Comparison of ENCODE assay signal across 14 cellular contexts in the genomic region with DNA sequence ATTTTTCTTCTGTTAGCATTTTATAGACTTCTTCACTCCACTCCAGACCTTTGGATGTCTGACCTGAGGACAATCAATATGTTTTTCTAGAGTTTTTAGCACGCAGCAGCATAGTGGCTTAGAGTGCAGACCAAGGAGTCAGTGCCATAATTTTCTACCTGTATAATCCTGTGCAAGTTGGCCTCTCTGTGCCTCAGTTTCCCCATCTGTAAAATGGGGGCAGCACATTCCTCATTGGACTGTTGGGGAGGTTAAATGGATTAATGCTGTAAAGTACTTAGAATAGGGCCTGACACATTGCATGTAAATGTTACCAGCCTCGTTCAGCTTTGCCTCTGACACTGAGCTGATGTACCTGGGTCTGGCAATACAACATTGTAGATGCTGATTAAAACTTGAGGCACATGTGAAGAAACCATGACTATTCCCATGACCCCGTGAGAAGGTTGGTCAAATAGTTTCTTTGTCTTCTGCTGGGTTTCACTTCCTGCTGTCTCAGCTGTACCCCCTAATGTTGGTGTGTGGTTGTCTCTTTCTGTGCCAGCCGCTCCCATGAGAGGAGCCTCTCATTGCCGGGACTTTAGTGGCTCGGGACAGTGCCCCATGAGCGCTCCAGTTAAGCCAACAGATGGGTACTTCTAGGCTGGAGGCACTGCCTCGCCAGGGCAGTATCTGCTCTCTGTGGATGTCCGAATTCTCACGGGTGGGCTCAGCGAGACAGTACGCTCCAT.
DNase-seq lines count a peak whose midpoint lies in the region; ATAC-seq, FAIRE-seq and TF ChIP-seq lines count a peak whose summit lies in the region.
"Had no signal": no experiment of that assay in that cellular context is flagged by ENCODE, and none has a peak within 500 bp of the region (broad histone marks: within the 10 kb centered on the region; RNA-seq: fewer than 3 reads in every experiment).

No MANE protein-coding gene starts in this region.

- CTCF ChIA-PET in CD4-positive, alpha-beta T cell (lab: Charles Lee) = no interaction called here

- H3K4me3 Mint-ChIP-seq in CD4-positive, alpha-beta T cell = no peak overlapping the region
- H3K4me3 Mint-ChIP-seq: CD4-positive, CD25-positive, alpha-beta regulatory T cell; neural crest cell had no signal

- FAIRE-seq in GM19239 (lab: Jason Lieb, UNC) = peak; percentile 78
- peak; percentile 55 for FAIRE-seq in bronchial epithelial cell (lab: Jason Lieb, UNC)

- no peaks in the 10 kb centered on the region for H3K36me3 Mint-ChIP-seq in CD4-positive, alpha-beta T cell (ENCODE audit: low read depth)
- H3K36me3 Mint-ChIP-seq: CD4-positive, CD25-positive, alpha-beta regulatory T cell had no signal

- DNase-seq in GM12865 (ENCODE audit: low read depth) = peak; percentile 79
- DNase-seq in GM19239 (ENCODE audit: insufficient read length, low spot score) = peak; percentile 44
- no peak for DNase-seq in bronchial epithelial cell (ENCODE audit: low read depth)
- no peak for DNase-seq in kidney tubule cell (ENCODE audit: low spot score)
- no peak for DNase-seq in CD4-positive, alpha-beta T cell
- DNase-seq in H7 = no peak
- DNase-seq in activated naive CD4-positive, alpha-beta T cell (lab: John Stamatoyannopoulos, UW) = no peak
- DNase-seq: activated CD4-positive, alpha-beta T cell treated with anti-CD3 and anti-CD28 coated beads for 48 hours; CD4-positive, CD25-positive, alpha-beta regulatory T cell; NCI-H187 treated with DMSO at 0.1 percent for 48 hours; SHP77 had no signal

- H3K27me3 Mint-ChIP-seq in CD4-positive, alpha-beta T cell = no peaks in the 10 kb centered on the region

- no peak overlapping the region for H3K27ac Mint-ChIP-seq in CD4-positive, alpha-beta T cell
- H3K27ac Mint-ChIP-seq: CD4-positive, CD25-positive, alpha-beta regulatory T cell had no signal

- H3K9me3 Mint-ChIP-seq in CD4-positive, alpha-beta T cell = no peaks in the 10 kb centered on the region
- H3K9me3 Mint-ChIP-seq: CD4-positive, CD25-positive, alpha-beta regulatory T cell; neural crest cell had no signal

- POLR2A ChIA-PET in CD4-positive, alpha-beta T cell (lab: Charles Lee) = no interaction called here

- H3K27me3 ChIP-seq in bronchial epithelial cell (ENCODE audit: control insufficient read depth, insufficient read depth, low read length) (no peaks in the 10 kb centered on the region), H7 (ENCODE audit: control insufficient read depth, insufficient read depth, low read length) (no peaks in the 10 kb centered on the region)
- no peaks in the 10 kb centered on the region for H3K27me3 ChIP-seq in CD4-positive, alpha-beta T cell (ENCODE audit: control insufficient read depth, insufficient read depth, low read length)
- H3K27me3 ChIP-seq: suprapubic skin had no signal

- no peaks in the 10 kb centered on the region for H3K36me3 ChIP-seq in bronchial epithelial cell (ENCODE audit: control insufficient read depth, insufficient read depth, low read length)
- no peaks in the 10 kb centered on the region for H3K36me3 ChIP-seq in H7 (replicated peaks; ENCODE audit: control insufficient read depth, insufficient read depth, low read length)
- H3K36me3 ChIP-seq: suprapubic skin had no signal

- H3K4me1 Mint-ChIP-seq in CD4-positive, alpha-beta T cell (ENCODE audit: low read depth) = peaks cover 19% of the 10 kb centered on the region
- H3K4me1 Mint-ChIP-seq: neural crest cell had no signal

- TF ChIP-seq CTCF in GM12865 (IDR thresholded peaks at IDR 0.05; ENCODE audit: insufficient read depth, low read depth, low read length, missing control alignments) (no peak), bronchial epithelial cell (IDR thresholded peaks at IDR 0.05; ENCODE audit: insufficient read depth, low read length, severe bottlenecking) (no peak)
- no peak for TF ChIP-seq CTCF in CD4-positive, alpha-beta T cell (IDR thresholded peaks at IDR 0.05)

- H3K27ac ChIP-seq in CD4-positive, alpha-beta T cell (ENCODE audit: low read depth, low read length) = no peak overlapping the region
- H3K27ac ChIP-seq: suprapubic skin had no signal

- intact Hi-C loops in CD4-positive, alpha-beta T cell (cut with DNase I, micrococcal nuclease) = no loop called here

- peak; percentile 58 for ATAC-seq in HG03103 (IDR thresholded peaks at IDR 0.05; ENCODE audit: low read depth, unreplicated experiment)
- ATAC-seq in CD4-positive, alpha-beta T cell (ENCODE audit: poor library complexity) = no peak

- no peaks in the 10 kb centered on the region for H3K9me3 ChIP-seq in CD4-positive, alpha-beta T cell (ENCODE audit: control insufficient read depth, low read length)
- H3K9me3 ChIP-seq: suprapubic skin had no signal

- no peak overlapping the region for H3K4me3 ChIP-seq in GM12865 (ENCODE audit: low read depth, low read length)
- no peak overlapping the region for H3K4me3 ChIP-seq in bronchial epithelial cell (ENCODE audit: low read depth, low read length)
- no peak overlapping the region for H3K4me3 ChIP-seq in H7 (ENCODE audit: insufficient read depth, low read depth, low read length)
- H3K4me3 ChIP-seq: suprapubic skin had no signal

Comparison
In these comparisons a context has a peak if more than half of its experiments do, and no peak if none do; other contexts are left out.
1. DNase-seq: peak in GM12865 (single experiment) and GM19239 (single experiment); none in bronchial epithelial cell (single experiment), kidney tubule cell (single experiment), CD4-positive, alpha-beta T cell (0 of 10), H7 (single experiment) and activated naive CD4-positive, alpha-beta T cell (0 of 4).